8 cellular contexts compared by ENCODE assay signal in genomic region chr1:236100799-236101198, GRCh38.
"Had no signal": no experiment of that assay in that cellular context is flagged by ENCODE, and none has a peak within 500 bp of the region (broad histone marks: within the 10 kb centered on the region; RNA-seq: fewer than 3 reads in every experiment).

No MANE protein-coding gene starts in this region.

- ATAC-seq: GM12878 had no signal

- H3K4me3 ChIP-seq: GM12878 had no signal

- DNase-seq: GDM1, GF-D8 had no signal

- FAIRE-seq: G401.6, GM12878, GM12891, GM12892, GM18507, GM19239 had no signal
